ENCODE assay signal across 9 cellular contexts in genomic region chr19:3670258-3670795, GRCh38. TPM values are rescaled to one million over a fixed set of nuclear protein-coding genes. Genes with fewer than 3 reads are reported as not detected.
DNase-seq lines count a peak whose midpoint lies in the region; ATAC-seq and TF ChIP-seq lines count a peak whose summit lies in the region.
"Had no signal": no experiment of that assay in that cellular context is flagged by ENCODE, and none has a peak within 500 bp of the region (broad histone marks: within the 10 kb centered on the region; RNA-seq: fewer than 3 reads in every experiment).

No MANE protein-coding gene starts in this region.

- peak; percentile 95 for DNase-seq in AG20443 (ENCODE audit: low spot score)
- DNase-seq in adipocyte (ENCODE audit: low read depth): peak; percentile 84
- peak in 1 of 2 donors; percentile 95 for DNase-seq in cardiac muscle cell (ENCODE audit: low read depth in 1 of 2, low spot score in 1 of 2)
- peak; percentile 96 for DNase-seq in posterior vena cava (ENCODE audit: low spot score)
- no peak for DNase-seq in NCI-H2171 (lab: John Stamatoyannopoulos, UW)
- DNase-seq in HEK293T (ENCODE audit: extremely low spot score): no peak
- DNase-seq in stimulated activated naive CD4-positive, alpha-beta T cell (lab: John Stamatoyannopoulos, UW): no peak
- DNase-seq: hippocampal formation had no signal

- H3K4me1 ChIP-seq in adipocyte (ENCODE audit: control insufficient read depth, insufficient read depth, low read length): peaks cover 19% of the 10 kb centered on the region
- peaks cover 13% of the 10 kb centered on the region for H3K4me1 ChIP-seq in cardiac muscle cell (ENCODE audit: low read depth)

- peak overlapping the region; percentile 63 for H3K4me3 ChIP-seq in adipocyte (ENCODE audit: low read length)
- H3K4me3 ChIP-seq in cardiac muscle cell: no peak overlapping the region

- CTCF ChIA-PET in HEK293T (lab: Yijun Ruan, JAX): no interaction called here

- intact Hi-C loops in posterior vena cava (cut with DNase I): no loop called here

- no peaks in the 10 kb centered on the region for H3K27me3 ChIP-seq in adipocyte (replicated peaks; ENCODE audit: control insufficient read depth, insufficient read depth, low read length)
- no peaks in the 10 kb centered on the region for H3K27me3 ChIP-seq in cardiac muscle cell

- H3K9ac ChIP-seq in adipocyte (ENCODE audit: low read length): peak overlapping the region; percentile 87

- peak overlapping the region; percentile 63 for H3K27ac ChIP-seq in cardiac muscle cell

- no peak for ATAC-seq in GM18861 (IDR thresholded peaks at IDR 0.05; ENCODE audit: unreplicated experiment)

- peaks cover 4% of the 10 kb centered on the region for H3K36me3 ChIP-seq in adipocyte (ENCODE audit: control insufficient read depth, insufficient read depth, low read length, severe bottlenecking)
- H3K36me3 ChIP-seq in cardiac muscle cell: no peaks in the 10 kb centered on the region

- H3K9me3 ChIP-seq in adipocyte (ENCODE audit: control insufficient read depth, low read length) (no peaks in the 10 kb centered on the region), cardiac muscle cell (ENCODE audit: low read depth) (no peaks in the 10 kb centered on the region)

- POLR2A ChIA-PET in HEK293T (lab: Yijun Ruan, JAX): no interaction called here

- no peak for TF ChIP-seq CTCF in cardiac muscle cell (IDR thresholded peaks at IDR 0.05; ENCODE audit: low read depth, low read length)

TF ChIP-seq in HEK293T, 16 proteins besides CTCF, POLR2A, EP300 and RAD21:
- TF ChIP-seq SP1 (IDR thresholded peaks at IDR 0.05) (no peak), FOXM1 (IDR thresholded peaks at IDR 0.05; ENCODE audit: borderline replicate concordance) (no peak), ELF4 (IDR thresholded peaks at IDR 0.05) (no peak), TARDBP (IDR thresholded peaks at IDR 0.05) (no peak), ARNT (IDR thresholded peaks at IDR 0.05) (no peak), FOXA1 (IDR thresholded peaks at IDR 0.05) (no peak), SUZ12 (IDR thresholded peaks at IDR 0.05) (no peak), L3MBTL2 (conservative IDR thresholded peaks at IDR 0.05) (no peak), ZNF384 (IDR thresholded peaks at IDR 0.05) (no peak), NFRKB (IDR thresholded peaks at IDR 0.05) (no peak), BHLHE40 (IDR thresholded peaks at IDR 0.05; ENCODE audit: borderline replicate concordance) (no peak), FOXK2 (IDR thresholded peaks at IDR 0.05) (no peak), CTBP1 (IDR thresholded peaks at IDR 0.05; ENCODE audit: borderline replicate concordance) (no peak)
- TF ChIP-seq, protein P1, sequence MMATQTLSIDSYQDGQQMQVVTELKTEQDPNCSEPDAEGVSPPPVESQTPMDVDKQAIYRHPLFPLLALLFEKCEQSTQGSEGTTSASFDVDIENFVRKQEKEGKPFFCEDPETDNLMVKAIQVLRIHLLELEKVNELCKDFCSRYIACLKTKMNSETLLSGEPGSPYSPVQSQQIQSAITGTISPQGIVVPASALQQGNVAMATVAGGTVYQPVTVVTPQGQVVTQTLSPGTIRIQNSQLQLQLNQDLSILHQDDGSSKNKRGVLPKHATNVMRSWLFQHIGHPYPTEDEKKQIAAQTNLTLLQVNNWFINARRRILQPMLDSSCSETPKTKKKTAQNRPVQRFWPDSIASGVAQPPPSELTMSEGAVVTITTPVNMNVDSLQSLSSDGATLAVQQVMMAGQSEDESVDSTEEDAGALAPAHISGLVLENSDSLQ (IDR thresholded peaks at IDR 0.05): no peak

RNA-seq across cellular contexts. Expression of gene PIP5K1C, which starts 29.9 kb away (rescaled TPM):
- total RNA-seq in cardiac muscle cell (24.1 and 28.4 TPM in 2 replicates), posterior vena cava (10 to 100 TPM; 80.9 to 85.4 TPM)
- polyA plus RNA-seq in cardiac muscle cell: 21.0 and 21.8 TPM in 2 replicates

RNA-seq across cellular contexts. Expression of gene TJP3, which starts 37.9 kb away (rescaled TPM):
- 2.8 and 5.2 TPM in 2 replicates for total RNA-seq in cardiac muscle cell
- 3.0 and 5.0 TPM in 2 replicates for polyA plus RNA-seq in cardiac muscle cell
- under 1 TPM in 1 of 2 donors, not detected in 1; 0.10 TPM for total RNA-seq in posterior vena cava

RNA-seq across cellular contexts. Expression of gene CACTIN, which starts 43.7 kb away (rescaled TPM):
- total RNA-seq in cardiac muscle cell (31.0 and 49.0 TPM in 2 replicates), posterior vena cava (10 to 100 TPM; 13.0 to 17.0 TPM)
- 19.4 and 20.1 TPM in 2 replicates for polyA plus RNA-seq in cardiac muscle cell

Comparison
In these comparisons a context has a peak if more than half of its experiments do, and no peak if none do; other contexts are left out.
1. DNase-seq: peak in AG20443 (single experiment), adipocyte (single experiment) and posterior vena cava (single experiment); none in NCI-H2171 (single experiment), HEK293T (single experiment) and stimulated activated naive CD4-positive, alpha-beta T cell (0 of 6).